ENCODE assay signal across 10 cellular contexts in the genomic region with DNA sequence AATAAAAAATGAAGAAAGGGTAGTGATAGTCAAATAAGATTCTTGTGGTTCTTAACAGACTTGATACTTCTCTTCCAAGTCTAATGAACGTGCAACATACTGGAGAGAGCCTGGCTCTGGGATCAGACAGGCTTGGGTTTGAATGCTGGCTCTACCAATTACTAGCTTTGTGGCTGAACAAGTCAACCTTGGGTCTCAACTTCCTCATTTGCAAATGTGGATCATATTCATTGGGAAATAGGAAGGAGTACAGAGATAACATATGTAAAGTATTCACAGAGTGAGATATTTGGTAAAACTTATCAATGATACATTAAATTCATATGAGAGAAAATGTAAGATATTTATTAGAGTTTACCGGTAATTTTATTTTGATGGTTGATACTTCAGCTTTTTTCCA. TPM values are rescaled to one million over a fixed set of nuclear protein-coding genes. Genes with fewer than 3 reads are reported as not detected.
DNase-seq lines count a peak whose midpoint lies in the region; ATAC-seq, FAIRE-seq and TF ChIP-seq lines count a peak whose summit lies in the region.
"Had no signal": no experiment of that assay in that cellular context is flagged by ENCODE, and none has a peak within 500 bp of the region (broad histone marks: within the 10 kb centered on the region; RNA-seq: fewer than 3 reads in every experiment).

No MANE protein-coding gene starts in this region.

- CTCF ChIA-PET in endothelial cell of umbilical vein (lab: Charles Lee) = interaction anchor here (1.4 to 1.6 kb wide), 2 partner anchors 53 to 418 kb away, joined by 3 to 5 read pairs; no protein-coding TSS in a partner anchor

- BruUV-seq in endothelial cell of umbilical vein (replicated peaks; lab: Mats Ljungman, UMichigan) = no TSS peak

- dilution Hi-C loops in endothelial cell of umbilical vein (cut with MboI; ENCODE audit: extremely low pct_ligation_motif_present, low sequenced_read_pairs) = no loop called here

- H3K79me2 ChIP-seq in ACC112 (ENCODE audit: control insufficient read depth, insufficient read depth, low read length, unreplicated experiment) (peaks cover 38% of the 10 kb centered on the region), GM23338 (replicated peaks; ENCODE audit: insufficient read depth) (peaks cover 11% of the 10 kb centered on the region; the same call in 1 of the 2 replicates), endothelial cell of umbilical vein (ENCODE audit: control insufficient read depth, insufficient read depth, low read length) (peaks cover 13% of the 10 kb centered on the region)

- H3K4me3 ChIP-seq in ACC112 (ENCODE audit: low read depth, low read length) (peak overlapping the region; percentile 90; the same call in 1 of the 2 replicates), GM23338 (no peak overlapping the region), endothelial cell of umbilical vein (replicated peaks in 1 of 3; ENCODE audit: insufficient read depth in 1 of 3, low read depth in 1 of 3, low read length in 3 of 3) (no peak overlapping the region)

- H3K9me2 ChIP-seq in GM23338 (ENCODE audit: insufficient read depth) = no peaks in the 10 kb centered on the region

- H3K27ac Mint-ChIP-seq in GM23338 = no peak overlapping the region
- H3K27ac Mint-ChIP-seq: stimulated activated naive B cell treated with anti-CD40 and anti-IgM and Interleukin-4, amounts not matched to agents 10 μg/mL and 1 μg/mL and 100 μg/mL, for 72 hours had no signal

- H3K4me2 ChIP-seq in GM23338 (no peak overlapping the region), endothelial cell of umbilical vein (ENCODE audit: insufficient read depth, low read length) (peak overlapping the region; percentile 88)

- H3K4me1 Mint-ChIP-seq in GM23338 = peaks cover 18% of the 10 kb centered on the region

- peaks cover 21% of the 10 kb centered on the region for H3K4me1 ChIP-seq in ACC112 (ENCODE audit: control insufficient read depth, insufficient read depth, low read length, unreplicated experiment)
- peaks cover 16% of the 10 kb centered on the region; the same call in 1 of the 2 replicates for H3K4me1 ChIP-seq in GM23338 (ENCODE audit: insufficient read depth)
- peaks cover 16% of the 10 kb centered on the region for H3K4me1 ChIP-seq in endothelial cell of umbilical vein (ENCODE audit: control insufficient read depth, extremely low read depth, insufficient read depth, low read length)

- TF ChIP-seq POLR2A in endothelial cell of umbilical vein (IDR thresholded peaks at IDR 0.05; ENCODE audit: low read depth, low read length) = no peak

- H3K27me3 Mint-ChIP-seq in GM23338 (ENCODE audit: insufficient read depth, low read depth, poor library complexity) = no peaks in the 10 kb centered on the region

- no peaks in the 10 kb centered on the region for H3F3A ChIP-seq in GM23338 (replicated peaks; ENCODE audit: low read depth)

- POLR2A ChIA-PET in endothelial cell of umbilical vein (lab: Charles Lee) = no interaction called here

- TF ChIP-seq CTCF in GM23338 (conservative IDR thresholded peaks at IDR 0.05; ENCODE audit: low read depth in 2 of 2) (no peak), endothelial cell of umbilical vein (IDR thresholded peaks at IDR 0.05; ENCODE audit: extremely low read depth in 1 of 2, insufficient read depth in 1 of 2, low read depth in 1 of 2, low read length in 2 of 2) (no peak)

- H4K20me1 ChIP-seq in GM23338 (replicated peaks; ENCODE audit: insufficient read depth) = no peaks in the 10 kb centered on the region
- H4K20me1 ChIP-seq in endothelial cell of umbilical vein (replicated peaks; ENCODE audit: control insufficient read depth, extremely low read depth, insufficient read depth, low read length) = no peaks in the 10 kb centered on the region

- H2AFZ ChIP-seq in ACC112 (ENCODE audit: low read length, unreplicated experiment) (no peak overlapping the region), GM23338 (no peak overlapping the region), endothelial cell of umbilical vein (ENCODE audit: low read depth, low read length) (no peak overlapping the region)

- intact Hi-C loops in endothelial cell of umbilical vein (cut with micrococcal nuclease) = no loop called here

- H3K9ac ChIP-seq in endothelial cell of umbilical vein (replicated peaks; ENCODE audit: extremely low read depth, insufficient read depth, low read length) = no peak overlapping the region

- H3K9me3 ChIP-seq in endothelial cell of umbilical vein (replicated peaks; ENCODE audit: control insufficient read depth, insufficient read depth, low read length) = no peaks in the 10 kb centered on the region

- DNase-seq in GM23338 (ENCODE audit: low spot score) (no peak), SKM-1 (lab: John Stamatoyannopoulos, UW; ENCODE audit: unreplicated experiment) (peak; percentile 95), endothelial cell of umbilical vein (ENCODE audit: low read depth, low spot score) (no peak), substantia nigra (lab: John Stamatoyannopoulos, UW) (no peak), foreskin melanocyte (no peak)
- DNase-seq: stimulated activated naive B cell treated with anti-CD40 and anti-IgM and Interleukin-4, amounts not matched to agents 10 μg/mL and 1 μg/mL and 100 μg/mL, for 72 hours had no signal

- FAIRE-seq in endothelial cell of umbilical vein (lab: Jason Lieb, UNC) = no peak

- no peaks in the 10 kb centered on the region; the same call in 2 of the 3 replicates for H3K9me3 Mint-ChIP-seq in GM23338
- H3K9me3 Mint-ChIP-seq: stimulated activated naive B cell treated with anti-CD40 and anti-IgM and Interleukin-4, amounts not matched to agents 10 μg/mL and 1 μg/mL and 100 μg/mL, for 72 hours had no signal

- peaks cover 3% of the 10 kb centered on the region; the same call in 1 of the 3 replicates for H3K36me3 Mint-ChIP-seq in GM23338 (ENCODE audit: low read depth)

- no peak for ATAC-seq in GM23338
- ATAC-seq in HG02763 (IDR thresholded peaks at IDR 0.05; ENCODE audit: unreplicated experiment) = no peak
- no peak for ATAC-seq in GM21390 (IDR thresholded peaks at IDR 0.05; ENCODE audit: unreplicated experiment)
- ATAC-seq: left lobe of liver; stimulated activated naive B cell treated with anti-CD40 and anti-IgM and Interleukin-4, amounts not matched to agents 10 μg/mL and 1 μg/mL and 100 μg/mL, for 72 hours had no signal

- H3K27me3 ChIP-seq in ACC112 (ENCODE audit: insufficient read depth, low read length) = no peaks in the 10 kb centered on the region
- H3K27me3 ChIP-seq in GM23338 (ENCODE audit: insufficient read depth) = peaks cover 13% of the 10 kb centered on the region
- H3K27me3 ChIP-seq in endothelial cell of umbilical vein (ENCODE audit: control insufficient read depth in 2 of 2, insufficient read depth in 2 of 2, low read length in 2 of 2) = peaks cover 0 to 3% of the 10 kb centered on the region in 2 experiments

- H3K27ac ChIP-seq in ACC112 (ENCODE audit: low read depth, low read length) (no peak overlapping the region), GM23338 (ENCODE audit: low read depth) (no peak overlapping the region), endothelial cell of umbilical vein (ENCODE audit: insufficient read depth, low read depth, low read length) (no peak overlapping the region), substantia nigra (ENCODE audit: low read depth, low read length, poor library complexity, severe bottlenecking) (no peak overlapping the region)

- H3K36me3 ChIP-seq in ACC112 (ENCODE audit: insufficient read depth, low read length) (no peaks in the 10 kb centered on the region; the same call in 1 of the 2 replicates), GM23338 (ENCODE audit: insufficient read depth) (no peaks in the 10 kb centered on the region), endothelial cell of umbilical vein (ENCODE audit: control insufficient read depth in 2 of 2, extremely low read depth in 1 of 2, insufficient read depth in 2 of 2, low read length in 2 of 2) (no peaks in the 10 kb centered on the region)

- no peaks in the 10 kb centered on the region for H3K9me1 ChIP-seq in endothelial cell of umbilical vein (replicated peaks; ENCODE audit: control insufficient read depth, extremely low read depth, insufficient read depth, low read length)

- H3K4me3 Mint-ChIP-seq in GM23338 = peak overlapping the region; percentile 87

TF ChIP-seq in endothelial cell of umbilical vein, 7 proteins besides CTCF, POLR2A, EP300 and RAD21:
- TF ChIP-seq JUN (IDR thresholded peaks at IDR 0.05; ENCODE audit: borderline replicate concordance, insufficient read depth, insufficient read length, low read depth) (no peak), GATA2 (IDR thresholded peaks at IDR 0.05; ENCODE audit: insufficient read depth, insufficient read length, low read depth, low read length) (no peak), MAX (IDR thresholded peaks at IDR 0.05; ENCODE audit: insufficient read depth, insufficient read length) (no peak)

RNA-seq across cellular contexts. Expression of gene EDEM3, which starts 2.0 kb away (rescaled TPM):
- 11.5 and 13.6 TPM in 2 replicates for total RNA-seq in GM23338 (2014; rRNA removed; shearing (Covaris generic))
- polyA plus RNA-seq in GM23338 (2016; fragmentation: Nextera tagmentation; extraction: Ambion mirVana) = 4.8 and 5.2 TPM in 2 replicates
- total RNA-seq in endothelial cell of umbilical vein = 26.3 and 33.5 TPM in 2 replicates
- polyA plus RNA-seq in endothelial cell of umbilical vein = 3.4 and 6.6 TPM in 2 replicates
- 7.4 and 9.0 TPM in 2 replicates for polyA plus RNA-seq in endothelial cell of umbilical vein (2011; cell fraction: cytosol; rRNA removed)
- polyA plus RNA-seq in endothelial cell of umbilical vein (2011; cell fraction: nucleus; rRNA removed) = 19.9 and 20.9 TPM in 2 replicates
- polyA plus RNA-seq in endothelial cell of umbilical vein (2012) = 18.1 and 20.7 TPM in 2 replicates
- 75.1 and 76.4 TPM in 2 replicates for polyA minus RNA-seq in endothelial cell of umbilical vein
- polyA minus RNA-seq in endothelial cell of umbilical vein (2011; cell fraction: cytosol; rRNA and poly(A)+ RNA removed) = 23.1 TPM
- polyA minus RNA-seq in endothelial cell of umbilical vein (2011; cell fraction: nucleus; rRNA and poly(A)+ RNA removed) = 16.1 and 20.5 TPM in 2 replicates
